In genomic region chr14:29846339-29847129, GRCh38 we compare ENCODE assay signal across 12 cellular contexts.
DNase-seq lines count a peak whose midpoint lies in the region; ATAC-seq, FAIRE-seq and TF ChIP-seq lines count a peak whose summit lies in the region.
"Had no signal": no experiment of that assay in that cellular context is flagged by ENCODE, and none has a peak within 500 bp of the region (broad histone marks: within the 10 kb centered on the region; RNA-seq: fewer than 3 reads in every experiment).

No MANE protein-coding gene starts in this region.

- 51 to 78% methylated on average over 2 of the region's 2 CpGs for WGBS in testis, 2 donors

- no peak for TF ChIP-seq CTCF in C4-2B (conservative IDR thresholded peaks at IDR 0.05)
- no peak for TF ChIP-seq CTCF in RWPE2 (IDR thresholded peaks at IDR 0.05; ENCODE audit: poor library complexity, severe bottlenecking)
- no peak for TF ChIP-seq CTCF in testis (IDR thresholded peaks at IDR 0.05)
- no peak for TF ChIP-seq CTCF in kidney (IDR thresholded peaks at IDR 0.05; ENCODE audit: borderline replicate concordance, extremely low read depth, insufficient read depth)

- no peaks in the 10 kb centered on the region for H3K4me1 ChIP-seq in RWPE2 (ENCODE audit: insufficient read depth, poor library complexity, severe bottlenecking)
- H3K4me1 ChIP-seq in testis, result no peaks in the 10 kb centered on the region
- peaks cover 4 to 5% of the 10 kb centered on the region in 2 donors for H3K4me1 ChIP-seq in kidney (ENCODE audit: control insufficient read depth in 1 of 2, insufficient read depth in 1 of 2, low read depth in 1 of 2, low read length in 2 of 2)
- H3K4me1 ChIP-seq: BLaER1 treated with 17β-estradiol and CSF1 and Interleukin-3, amounts not matched to agents 10 nM and 100 nM had no signal

- DNase-seq in RWPE2 (ENCODE audit: low spot score), result no peak
- no peak for DNase-seq in testis
- no peak for DNase-seq in kidney
- DNase-seq in MV-4-11 (lab: John Stamatoyannopoulos, UW), result no peak
- DNase-seq in cerebellar nuclear complex (lab: John Stamatoyannopoulos, UW), result no peak
- DNase-seq: activated CD4-positive, alpha-beta T cell treated with anti-CD3 and anti-CD28 coated beads, Interleukin-2, amount 50 U/mL, for 4 hours; gastrocnemius medialis; stimulated activated CD4-positive, alpha-beta T cell treated with anti-CD3 and anti-CD28 coated beads, Interleukin-2, amount 100 ng/mL, for 24 hours had no signal

- H3K27ac ChIP-seq in C4-2B, result peak overlapping the region; percentile 46
- H3K27ac ChIP-seq in RWPE2 (ENCODE audit: poor library complexity, severe bottlenecking), result no peak overlapping the region
- H3K27ac ChIP-seq in testis, result no peak overlapping the region
- H3K27ac ChIP-seq in kidney (ENCODE audit: low read depth in 2 of 2, low read length in 2 of 2), result no peak overlapping the region
- H3K27ac ChIP-seq: BLaER1 treated with 17β-estradiol and CSF1 and Interleukin-3, amounts not matched to agents 10 nM and 100 nM had no signal

- H3K9me3 ChIP-seq in RWPE2 (ENCODE audit: severe bottlenecking) (no peaks in the 10 kb centered on the region), testis (no peaks in the 10 kb centered on the region), kidney (ENCODE audit: control insufficient read depth in 1 of 2, low read length in 2 of 2) (no peaks in the 10 kb centered on the region)
- H3K9me3 ChIP-seq: gastrocnemius medialis had no signal

- no peak overlapping the region for H3K9ac ChIP-seq in kidney (ENCODE audit: low read length in 2 of 2)
- H3K9ac ChIP-seq: BLaER1 treated with 17β-estradiol and CSF1 and Interleukin-3, amounts not matched to agents 10 nM and 100 nM had no signal

- ATAC-seq in GM19351 (IDR thresholded peaks at IDR 0.05; ENCODE audit: unreplicated experiment) (peak; percentile 70), HG03135 (IDR thresholded peaks at IDR 0.05; ENCODE audit: unreplicated experiment) (peak; percentile 69), RWPE2 (ENCODE audit: low read depth) (peak; percentile 38; the same call in 2 of the 3 replicates)
- ATAC-seq: gastrocnemius medialis had no signal

- intact Hi-C loops in testis (cut with DNase I; ENCODE audit: low total_unique reads) (no loop called here), kidney (cut with DNase I) (no loop called here)

- H3K36me3 ChIP-seq in RWPE2 (ENCODE audit: low read depth), result no peaks in the 10 kb centered on the region
- no peaks in the 10 kb centered on the region for H3K36me3 ChIP-seq in testis (ENCODE audit: low read depth, missing control alignments)
- no peaks in the 10 kb centered on the region for H3K36me3 ChIP-seq in kidney (ENCODE audit: control insufficient read depth in 1 of 2, insufficient read depth in 2 of 2, low read length in 2 of 2)
- H3K36me3 ChIP-seq: BLaER1 treated with 17β-estradiol and CSF1 and Interleukin-3, amounts not matched to agents 10 nM and 100 nM; gastrocnemius medialis had no signal

- H3K4me3 ChIP-seq in RWPE2 (ENCODE audit: severe bottlenecking) (no peak overlapping the region), testis (no peak overlapping the region), kidney (ENCODE audit: low read length in 2 of 2) (no peak overlapping the region)
- H3K4me3 ChIP-seq: BLaER1 treated with 17β-estradiol and CSF1 and Interleukin-3, amounts not matched to agents 10 nM and 100 nM; gastrocnemius medialis had no signal

- no peak for FAIRE-seq in kidney (lab: Jason Lieb, UNC)

- TF ChIP-seq POLR2A in testis (IDR thresholded peaks at IDR 0.05), result no peak

- H3K27me3 ChIP-seq in RWPE2 (ENCODE audit: insufficient read depth, poor library complexity, severe bottlenecking), result no peaks in the 10 kb centered on the region
- no peaks in the 10 kb centered on the region for H3K27me3 ChIP-seq in testis
- H3K27me3 ChIP-seq: BLaER1 treated with 17β-estradiol and CSF1 and Interleukin-3, amounts not matched to agents 10 nM and 100 nM; gastrocnemius medialis had no signal
